ENCODE assay signal across 1 cellular context in genomic region chr7:151059362-151060112, GRCh38.
TF ChIP-seq lines count a peak whose summit lies in the region.

A gene with protein sequence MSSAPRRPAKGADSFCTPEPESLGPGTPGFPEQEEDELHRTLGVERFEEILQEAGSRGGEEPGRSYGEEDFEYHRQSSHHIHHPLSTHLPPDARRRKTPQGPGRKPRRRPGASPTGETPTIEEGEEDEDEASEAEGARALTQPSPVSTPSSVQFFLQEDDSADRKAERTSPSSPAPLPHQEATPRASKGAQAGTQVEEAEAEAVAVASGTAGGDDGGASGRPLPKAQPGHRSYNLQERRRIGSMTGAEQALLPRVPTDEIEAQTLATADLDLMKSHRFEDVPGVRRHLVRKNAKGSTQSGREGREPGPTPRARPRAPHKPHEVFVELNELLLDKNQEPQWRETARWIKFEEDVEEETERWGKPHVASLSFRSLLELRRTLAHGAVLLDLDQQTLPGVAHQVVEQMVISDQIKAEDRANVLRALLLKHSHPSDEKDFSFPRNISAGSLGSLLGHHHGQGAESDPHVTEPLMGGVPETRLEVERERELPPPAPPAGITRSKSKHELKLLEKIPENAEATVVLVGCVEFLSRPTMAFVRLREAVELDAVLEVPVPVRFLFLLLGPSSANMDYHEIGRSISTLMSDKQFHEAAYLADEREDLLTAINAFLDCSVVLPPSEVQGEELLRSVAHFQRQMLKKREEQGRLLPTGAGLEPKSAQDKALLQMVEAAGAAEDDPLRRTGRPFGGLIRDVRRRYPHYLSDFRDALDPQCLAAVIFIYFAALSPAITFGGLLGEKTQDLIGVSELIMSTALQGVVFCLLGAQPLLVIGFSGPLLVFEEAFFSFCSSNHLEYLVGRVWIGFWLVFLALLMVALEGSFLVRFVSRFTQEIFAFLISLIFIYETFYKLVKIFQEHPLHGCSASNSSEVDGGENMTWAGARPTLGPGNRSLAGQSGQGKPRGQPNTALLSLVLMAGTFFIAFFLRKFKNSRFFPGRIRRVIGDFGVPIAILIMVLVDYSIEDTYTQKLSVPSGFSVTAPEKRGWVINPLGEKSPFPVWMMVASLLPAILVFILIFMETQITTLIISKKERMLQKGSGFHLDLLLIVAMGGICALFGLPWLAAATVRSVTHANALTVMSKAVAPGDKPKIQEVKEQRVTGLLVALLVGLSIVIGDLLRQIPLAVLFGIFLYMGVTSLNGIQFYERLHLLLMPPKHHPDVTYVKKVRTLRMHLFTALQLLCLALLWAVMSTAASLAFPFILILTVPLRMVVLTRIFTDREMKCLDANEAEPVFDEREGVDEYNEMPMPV (plus strand): TSS chr7:151059589. CDS start chr7:151061988, 2,399 bp downstream.

TF ChIP-seq in K562, 482 proteins besides CTCF, POLR2A, EP300 and RAD21 (continued from another document and continues in another):
- TF ChIP-seq, protein P1, sequence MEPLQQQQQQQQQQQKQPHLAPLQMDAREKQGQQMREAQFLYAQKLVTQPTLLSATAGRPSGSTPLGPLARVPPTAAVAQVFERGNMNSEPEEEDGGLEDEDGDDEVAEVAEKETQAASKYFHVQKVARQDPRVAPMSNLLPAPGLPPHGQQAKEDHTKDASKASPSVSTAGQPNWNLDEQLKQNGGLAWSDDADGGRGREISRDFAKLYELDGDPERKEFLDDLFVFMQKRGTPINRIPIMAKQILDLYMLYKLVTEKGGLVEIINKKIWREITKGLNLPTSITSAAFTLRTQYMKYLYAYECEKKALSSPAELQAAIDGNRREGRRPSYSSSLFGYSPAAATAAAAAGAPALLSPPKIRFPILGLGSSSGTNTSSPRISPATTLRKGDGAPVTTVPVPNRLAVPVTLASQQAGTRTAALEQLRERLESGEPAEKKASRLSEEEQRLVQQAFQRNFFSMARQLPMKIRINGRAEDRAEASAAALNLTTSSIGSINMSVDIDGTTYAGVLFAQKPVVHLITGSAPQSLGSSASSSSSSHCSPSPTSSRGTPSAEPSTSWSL (CRISPR knock-in tag; IDR thresholded peaks at IDR 0.05; ENCODE audit: borderline replicate concordance): no peak
- TF ChIP-seq HCFC1 (IDR thresholded peaks at IDR 0.05; ENCODE audit: low read depth, low read length) (no peak; the same call in 1 of the 2 replicates), ZNF407 (IDR thresholded peaks at IDR 0.05; ENCODE audit: low read depth) (no peak), TAF1 (IDR thresholded peaks at IDR 0.05; ENCODE audit: control insufficient read depth, extremely low read depth, insufficient read depth, low read length, severe bottlenecking) (peak; percentile 12), ZSCAN32 (CRISPR knock-in tag; IDR thresholded peaks at IDR 0.05) (no peak), NCOA4 (IDR thresholded peaks at IDR 0.05; ENCODE audit: partially characterized antibody) (no peak), SNRNP70 (optimal IDR thresholded peaks at IDR 0.05; ENCODE audit: low read depth, low read length) (no peak), KAT8 (IDR thresholded peaks at IDR 0.05; ENCODE audit: low read depth) (no peak), ZNF512 (tag; IDR thresholded peaks at IDR 0.05) (no peak), ZNF507 (tag; conservative IDR thresholded peaks at IDR 0.05) (no peak), ZNF184 (CRISPR knock-in tag; IDR thresholded peaks at IDR 0.05) (no peak), KDM5B (IDR thresholded peaks at IDR 0.05; ENCODE audit: insufficient replicate concordance, low read depth, low read length) (no peak), RUNX1 (IDR thresholded peaks at IDR 0.05; ENCODE audit: low read depth) (no peak), HOMEZ (CRISPR knock-in tag; IDR thresholded peaks at IDR 0.05) (no peak), TRIM25 (IDR thresholded peaks at IDR 0.05; ENCODE audit: borderline replicate concordance) (no peak), HDAC2 (IDR thresholded peaks at IDR 0.05) (peak; percentile 20; the same call in 1 of the 2 replicates), GMEB1 (CRISPR knock-in tag; IDR thresholded peaks at IDR 0.05) (peak; percentile 96)
- TF ChIP-seq, protein P2, sequence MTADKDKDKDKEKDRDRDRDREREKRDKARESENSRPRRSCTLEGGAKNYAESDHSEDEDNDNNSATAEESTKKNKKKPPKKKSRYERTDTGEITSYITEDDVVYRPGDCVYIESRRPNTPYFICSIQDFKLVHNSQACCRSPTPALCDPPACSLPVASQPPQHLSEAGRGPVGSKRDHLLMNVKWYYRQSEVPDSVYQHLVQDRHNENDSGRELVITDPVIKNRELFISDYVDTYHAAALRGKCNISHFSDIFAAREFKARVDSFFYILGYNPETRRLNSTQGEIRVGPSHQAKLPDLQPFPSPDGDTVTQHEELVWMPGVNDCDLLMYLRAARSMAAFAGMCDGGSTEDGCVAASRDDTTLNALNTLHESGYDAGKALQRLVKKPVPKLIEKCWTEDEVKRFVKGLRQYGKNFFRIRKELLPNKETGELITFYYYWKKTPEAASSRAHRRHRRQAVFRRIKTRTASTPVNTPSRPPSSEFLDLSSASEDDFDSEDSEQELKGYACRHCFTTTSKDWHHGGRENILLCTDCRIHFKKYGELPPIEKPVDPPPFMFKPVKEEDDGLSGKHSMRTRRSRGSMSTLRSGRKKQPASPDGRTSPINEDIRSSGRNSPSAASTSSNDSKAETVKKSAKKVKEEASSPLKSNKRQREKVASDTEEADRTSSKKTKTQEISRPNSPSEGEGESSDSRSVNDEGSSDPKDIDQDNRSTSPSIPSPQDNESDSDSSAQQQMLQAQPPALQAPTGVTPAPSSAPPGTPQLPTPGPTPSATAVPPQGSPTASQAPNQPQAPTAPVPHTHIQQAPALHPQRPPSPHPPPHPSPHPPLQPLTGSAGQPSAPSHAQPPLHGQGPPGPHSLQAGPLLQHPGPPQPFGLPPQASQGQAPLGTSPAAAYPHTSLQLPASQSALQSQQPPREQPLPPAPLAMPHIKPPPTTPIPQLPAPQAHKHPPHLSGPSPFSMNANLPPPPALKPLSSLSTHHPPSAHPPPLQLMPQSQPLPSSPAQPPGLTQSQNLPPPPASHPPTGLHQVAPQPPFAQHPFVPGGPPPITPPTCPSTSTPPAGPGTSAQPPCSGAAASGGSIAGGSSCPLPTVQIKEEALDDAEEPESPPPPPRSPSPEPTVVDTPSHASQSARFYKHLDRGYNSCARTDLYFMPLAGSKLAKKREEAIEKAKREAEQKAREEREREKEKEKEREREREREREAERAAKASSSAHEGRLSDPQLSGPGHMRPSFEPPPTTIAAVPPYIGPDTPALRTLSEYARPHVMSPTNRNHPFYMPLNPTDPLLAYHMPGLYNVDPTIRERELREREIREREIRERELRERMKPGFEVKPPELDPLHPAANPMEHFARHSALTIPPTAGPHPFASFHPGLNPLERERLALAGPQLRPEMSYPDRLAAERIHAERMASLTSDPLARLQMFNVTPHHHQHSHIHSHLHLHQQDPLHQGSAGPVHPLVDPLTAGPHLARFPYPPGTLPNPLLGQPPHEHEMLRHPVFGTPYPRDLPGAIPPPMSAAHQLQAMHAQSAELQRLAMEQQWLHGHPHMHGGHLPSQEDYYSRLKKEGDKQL (CRISPR knock-in tag; IDR thresholded peaks at IDR 0.05; ENCODE audit: borderline replicate concordance): no peak
- TF ChIP-seq, protein P3, sequence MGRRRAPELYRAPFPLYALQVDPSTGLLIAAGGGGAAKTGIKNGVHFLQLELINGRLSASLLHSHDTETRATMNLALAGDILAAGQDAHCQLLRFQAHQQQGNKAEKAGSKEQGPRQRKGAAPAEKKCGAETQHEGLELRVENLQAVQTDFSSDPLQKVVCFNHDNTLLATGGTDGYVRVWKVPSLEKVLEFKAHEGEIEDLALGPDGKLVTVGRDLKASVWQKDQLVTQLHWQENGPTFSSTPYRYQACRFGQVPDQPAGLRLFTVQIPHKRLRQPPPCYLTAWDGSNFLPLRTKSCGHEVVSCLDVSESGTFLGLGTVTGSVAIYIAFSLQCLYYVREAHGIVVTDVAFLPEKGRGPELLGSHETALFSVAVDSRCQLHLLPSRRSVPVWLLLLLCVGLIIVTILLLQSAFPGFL (CRISPR knock-in tag; IDR thresholded peaks at IDR 0.05): no peak
